Comparison of ENCODE assay signal across 22 cellular contexts in the genomic region with DNA sequence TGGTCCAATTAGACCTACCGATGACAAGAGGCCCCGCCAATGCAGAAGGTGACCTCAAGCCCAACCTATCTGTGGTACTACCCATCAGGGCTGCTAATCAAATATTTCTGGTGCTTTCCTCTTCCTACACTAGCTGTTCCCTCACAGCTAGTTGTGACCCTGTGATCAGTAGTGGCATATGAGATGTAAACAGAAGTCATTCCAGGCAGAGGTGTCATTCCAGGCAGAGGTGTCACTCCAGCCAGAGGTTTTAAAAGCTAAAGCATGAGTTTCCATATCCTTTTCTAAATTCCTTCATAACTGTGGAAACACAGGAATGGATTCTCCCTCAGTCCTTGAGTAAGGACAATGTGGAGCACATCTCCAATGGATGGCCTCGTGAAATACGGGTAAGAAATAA.
"Had no signal": no experiment of that assay in that cellular context is flagged by ENCODE, and none has a peak within 500 bp of the region (broad histone marks: within the 10 kb centered on the region; RNA-seq: fewer than 3 reads in every experiment).

No MANE protein-coding gene starts in this region.

- H3K36me3 ChIP-seq: SJSA1 had no signal

- H3K4me1 ChIP-seq: SJSA1 had no signal

- DNase-seq: Karpas-422, KG1, MM.1S, NCI-H1092 treated with DMSO at 0.1 percent for 48 hours, NCI-H1436, NCI-H187, NCI-H2029, NCI-H2081 treated with DMSO at 0.1 percent for 48 hours, NCI-H2171, NCI-H226, NCI-H446, NCI-H510A, NCI-H524 treated with DMSO at 0.1 percent for 48 hours, NCI-H69, NCI-H774, Right ventricle myocardium superior, RPMI8226, SIG-M5, SW 1271 had no signal

- H3K27ac ChIP-seq: SJSA1, SK-N-MC had no signal

- H3K4me3 ChIP-seq: SJSA1, SK-N-MC had no signal

- H3K9me3 ChIP-seq: SJSA1 had no signal

- H3K27me3 ChIP-seq: SJSA1 had no signal

- FAIRE-seq: RCC 7860 had no signal
